ENCODE assay signal across 9 cellular contexts in the genomic region with DNA sequence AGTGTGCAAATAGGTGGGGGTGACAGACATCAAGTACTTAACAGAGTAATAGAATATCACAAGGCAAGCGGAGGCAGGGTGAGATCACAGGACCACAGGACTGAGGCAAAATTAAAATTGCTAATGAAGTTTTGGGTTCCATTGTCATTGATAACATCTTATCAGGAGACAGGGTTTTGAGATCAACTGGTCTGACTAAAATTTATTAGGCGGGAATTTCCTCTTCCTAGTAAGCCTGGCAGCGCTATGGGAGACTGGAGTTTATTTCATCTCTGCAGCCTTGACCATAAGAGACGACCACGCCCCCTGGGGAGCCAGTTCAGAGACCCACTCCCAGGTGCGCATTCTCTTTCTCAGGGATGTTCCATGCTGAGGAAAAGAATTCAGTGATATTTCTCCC. TPM values are rescaled to one million over a fixed set of nuclear protein-coding genes. Genes with fewer than 3 reads are reported as not detected.
DNase-seq lines count a peak whose midpoint lies in the region; ATAC-seq and TF ChIP-seq lines count a peak whose summit lies in the region.
"Not testable (repeated sequence)": the region's sequence is repeated elsewhere in the genome, so short reads cannot be mapped to it uniquely, and the experiment has no call there.
"Had no signal": no experiment of that assay in that cellular context is flagged by ENCODE, and none has a peak within 500 bp of the region (broad histone marks: within the 10 kb centered on the region; RNA-seq: fewer than 3 reads in every experiment).

No MANE protein-coding gene starts in this region.

- peak overlapping the region; percentile 100 for H3K4me3 Mint-ChIP-seq in CD8-positive, alpha-beta T cell
- peak overlapping the region; percentile 85 for H3K4me3 Mint-ChIP-seq in activated CD4-positive, alpha-beta T cell treated with anti-CD3 and anti-CD28 coated beads, Interleukin-2, amount 10 ng/mL, durations not matched to agents 24 days and 14 days
- peak overlapping the region in 1 of 2 donors; percentile 30 for H3K4me3 Mint-ChIP-seq in activated T-cell treated with anti-CD3 and anti-CD28 coated beads, Interleukin-2, amount 50 U/mL, for 72 hours
- peak overlapping the region; percentile 59 for H3K4me3 Mint-ChIP-seq in activated naive CD8-positive, alpha-beta T cell treated with anti-CD3 and anti-CD28 coated beads, Interleukin-2, amount 10 ng/mL, durations not matched to agents 7 days and 5 days
- peak overlapping the region; percentile 75 to 100 (median 98) for H3K4me3 Mint-ChIP-seq in naive thymus-derived CD4-positive, alpha-beta T cell

- H3K36me3 ChIP-seq in CD8-positive, alpha-beta T cell (ENCODE audit: insufficient read depth, low read length): peaks cover 21% of the 10 kb centered on the region
- peaks cover 13 to 21% (median 18%) of the 10 kb centered on the region in 3 experiments for H3K36me3 ChIP-seq in naive thymus-derived CD4-positive, alpha-beta T cell (ENCODE audit: control insufficient read depth in 2 of 3, insufficient read depth in 3 of 3, low read length in 3 of 3)

- peaks cover 75% of the 10 kb centered on the region for H3K36me3 Mint-ChIP-seq in CD8-positive, alpha-beta T cell
- peaks cover 53% of the 10 kb centered on the region for H3K36me3 Mint-ChIP-seq in activated CD4-positive, alpha-beta T cell treated with anti-CD3 and anti-CD28 coated beads, Interleukin-2, amount 10 ng/mL, durations not matched to agents 24 days and 14 days (ENCODE audit: low read depth)
- H3K36me3 Mint-ChIP-seq in activated T-cell treated with anti-CD3 and anti-CD28 coated beads, Interleukin-2, amount 50 U/mL, for 72 hours (ENCODE audit: insufficient read depth in 2 of 2): peaks cover 30 to 42% of the 10 kb centered on the region in 2 donors
- peaks cover 71% of the 10 kb centered on the region for H3K36me3 Mint-ChIP-seq in activated naive CD8-positive, alpha-beta T cell treated with anti-CD3 and anti-CD28 coated beads, Interleukin-2, amount 10 ng/mL, durations not matched to agents 7 days and 5 days
- peaks cover 43 to 90% (median 77%) of the 10 kb centered on the region in 5 donors for H3K36me3 Mint-ChIP-seq in naive thymus-derived CD4-positive, alpha-beta T cell

- POLR2A ChIA-PET in CD8-positive, alpha-beta T cell (lab: Charles Lee): interaction anchor here (1.0 to 22.3 kb wide), 3 partner anchors 44 to 71 kb away, joined by 3 to 483 read pairs (median 300); partner anchors contain the start of genes GIMAP4 and GIMAP8
- POLR2A ChIA-PET in activated naive CD8-positive, alpha-beta T cell treated with anti-CD3 and anti-CD28 coated beads, Interleukin-2, amount 10 ng/mL, durations not matched to agents 7 days and 5 days (lab: Charles Lee): not testable (repeated sequence)
- POLR2A ChIA-PET in naive thymus-derived CD4-positive, alpha-beta T cell (lab: Charles Lee): interaction anchor here (10.0 to 13.3 kb wide), 5 partner anchors 44 to 223 kb away, joined by 137 to 829 read pairs (median 526); partner anchors contain the start of genes GIMAP4, GIMAP5 and GIMAP8

- peaks cover 29% of the 10 kb centered on the region for H3K9me3 Mint-ChIP-seq in CD8-positive, alpha-beta T cell
- H3K9me3 Mint-ChIP-seq in activated CD4-positive, alpha-beta T cell treated with anti-CD3 and anti-CD28 coated beads, Interleukin-2, amount 10 ng/mL, durations not matched to agents 24 days and 14 days: peaks cover 14% of the 10 kb centered on the region
- not testable (repeated sequence) for H3K9me3 Mint-ChIP-seq in activated T-cell treated with anti-CD3 and anti-CD28 coated beads, Interleukin-2, amount 50 U/mL, for 72 hours
- peaks cover 12% of the 10 kb centered on the region for H3K9me3 Mint-ChIP-seq in activated naive CD8-positive, alpha-beta T cell treated with anti-CD3 and anti-CD28 coated beads, Interleukin-2, amount 10 ng/mL, durations not matched to agents 7 days and 5 days
- H3K9me3 Mint-ChIP-seq in naive thymus-derived CD4-positive, alpha-beta T cell: peaks cover 11 to 69% (median 42%) of the 10 kb centered on the region in 11 donors

- H3K27me3 Mint-ChIP-seq in CD8-positive, alpha-beta T cell (ENCODE audit: low read depth); activated CD4-positive, alpha-beta T cell treated with anti-CD3 and anti-CD28 coated beads, Interleukin-2, amount 10 ng/mL, durations not matched to agents 24 days and 14 days; activated T-cell treated with anti-CD3 and anti-CD28 coated beads, Interleukin-2, amount 50 U/mL, for 72 hours (ENCODE audit: low read depth); activated naive CD8-positive, alpha-beta T cell treated with anti-CD3 and anti-CD28 coated beads, Interleukin-2, amount 10 ng/mL, durations not matched to agents 7 days and 5 days; naive thymus-derived CD4-positive, alpha-beta T cell: not testable (repeated sequence)

- ATAC-seq in CD8-positive, alpha-beta T cell; activated T-cell treated with anti-CD3 and anti-CD28 coated beads, Interleukin-2, amount 50 U/mL, for 72 hours (replicated peaks in 1 of 2); activated naive CD8-positive, alpha-beta T cell treated with anti-CD3 and anti-CD28 coated beads, Interleukin-2, amount 10 ng/mL, durations not matched to agents 7 days and 5 days (ENCODE audit: low read depth); naive thymus-derived CD4-positive, alpha-beta T cell: not testable (repeated sequence)

- H3K27me3 ChIP-seq in CD8-positive, alpha-beta T cell (ENCODE audit: insufficient read depth, low read length); naive thymus-derived CD4-positive, alpha-beta T cell (ENCODE audit: control insufficient read depth in 2 of 2, insufficient read depth in 2 of 2, low read length in 2 of 2): not testable (repeated sequence)

- intact Hi-C loops in CD8-positive, alpha-beta T cell (cut with DNase I, micrococcal nuclease); activated CD4-positive, alpha-beta T cell treated with anti-CD3 and anti-CD28 coated beads, Interleukin-2, amount 10 ng/mL, durations not matched to agents 24 days and 14 days (cut with micrococcal nuclease); naive thymus-derived CD4-positive, alpha-beta T cell (cut with micrococcal nuclease): not testable (repeated sequence)

- peaks cover 22% of the 10 kb centered on the region for H3K4me1 ChIP-seq in CD8-positive, alpha-beta T cell (ENCODE audit: insufficient read depth, low read length)
- peaks cover 8 to 16% of the 10 kb centered on the region in 2 donors for H3K4me1 ChIP-seq in naive thymus-derived CD4-positive, alpha-beta T cell (ENCODE audit: control insufficient read depth in 2 of 2, insufficient read depth in 2 of 2, low read length in 2 of 2)

- H3K4me3 ChIP-seq in CD8-positive, alpha-beta T cell (ENCODE audit: low read depth, low read length); naive thymus-derived CD4-positive, alpha-beta T cell (ENCODE audit: low read length): not testable (repeated sequence)

- H3K27ac Mint-ChIP-seq in CD8-positive, alpha-beta T cell: peak overlapping the region; percentile 94
- H3K27ac Mint-ChIP-seq in activated CD4-positive, alpha-beta T cell treated with anti-CD3 and anti-CD28 coated beads, Interleukin-2, amount 10 ng/mL, durations not matched to agents 24 days and 14 days: peak overlapping the region; percentile 72
- peak overlapping the region; percentile 40 for H3K27ac Mint-ChIP-seq in activated T-cell treated with anti-CD3 and anti-CD28 coated beads, Interleukin-2, amount 50 U/mL, for 72 hours
- not testable (repeated sequence) for H3K27ac Mint-ChIP-seq in activated naive CD8-positive, alpha-beta T cell treated with anti-CD3 and anti-CD28 coated beads, Interleukin-2, amount 10 ng/mL, durations not matched to agents 7 days and 5 days
- H3K27ac Mint-ChIP-seq in naive thymus-derived CD4-positive, alpha-beta T cell: peak overlapping the region; percentile 75 to 98 (median 91)

- CTCF ChIA-PET in CD8-positive, alpha-beta T cell (lab: Charles Lee); naive thymus-derived CD4-positive, alpha-beta T cell (lab: Charles Lee): not testable (repeated sequence)

- peak in 1 of 7 experiments; percentile 57 for DNase-seq in CD8-positive, alpha-beta T cell
- DNase-seq in NCI-H146 (lab: John Stamatoyannopoulos, UW) (peak; percentile 25), iPS DF 4.7 (ENCODE audit: extremely low read depth, low spot score) (peak; percentile 2)
- DNase-seq in activated CD4-positive, alpha-beta T cell treated with anti-CD3 and anti-CD28 coated beads, Interleukin-2, amount 10 ng/mL, durations not matched to agents 24 days and 14 days; activated T-cell treated with anti-CD3 and anti-CD28 coated beads, Interleukin-2, amount 50 U/mL, for 72 hours; activated naive CD8-positive, alpha-beta T cell treated with anti-CD3 and anti-CD28 coated beads, Interleukin-2, amount 10 ng/mL, durations not matched to agents 7 days and 5 days; naive thymus-derived CD4-positive, alpha-beta T cell: not testable (repeated sequence)

- peaks cover 11% of the 10 kb centered on the region for H3K9me3 ChIP-seq in CD8-positive, alpha-beta T cell (ENCODE audit: low read length)
- H3K9me3 ChIP-seq in naive thymus-derived CD4-positive, alpha-beta T cell (ENCODE audit: control insufficient read depth in 2 of 3, low read length in 3 of 3): peaks cover 3 to 30% (median 17%) of the 10 kb centered on the region in 3 experiments

- TF ChIP-seq CTCF in CD8-positive, alpha-beta T cell (IDR thresholded peaks at IDR 0.05): not testable (repeated sequence)

- H3K4me1 Mint-ChIP-seq in CD8-positive, alpha-beta T cell (ENCODE audit: low read depth): peaks cover 66% of the 10 kb centered on the region
- H3K4me1 Mint-ChIP-seq in activated CD4-positive, alpha-beta T cell treated with anti-CD3 and anti-CD28 coated beads, Interleukin-2, amount 10 ng/mL, durations not matched to agents 24 days and 14 days: peaks cover 34% of the 10 kb centered on the region
- peaks cover 70% of the 10 kb centered on the region for H3K4me1 Mint-ChIP-seq in activated T-cell treated with anti-CD3 and anti-CD28 coated beads, Interleukin-2, amount 50 U/mL, for 72 hours (ENCODE audit: low read depth)
- H3K4me1 Mint-ChIP-seq in activated naive CD8-positive, alpha-beta T cell treated with anti-CD3 and anti-CD28 coated beads, Interleukin-2, amount 10 ng/mL, durations not matched to agents 7 days and 5 days: peaks cover 34% of the 10 kb centered on the region
- H3K4me1 Mint-ChIP-seq in naive thymus-derived CD4-positive, alpha-beta T cell: peaks cover 27 to 66% (median 54%) of the 10 kb centered on the region in 7 donors

- H3K27ac ChIP-seq in CD8-positive, alpha-beta T cell (ENCODE audit: low read depth, low read length): not testable (repeated sequence)
- H3K27ac ChIP-seq in naive thymus-derived CD4-positive, alpha-beta T cell (ENCODE audit: low read depth, low read length): peak overlapping the region; percentile 22

RNA-seq across cellular contexts. Expression of gene GIMAP7, which starts 8.3 kb away (rescaled TPM):
- total RNA-seq in CD8-positive, alpha-beta T cell: 10 to 100 TPM; 21.2 to 29.7 TPM
- 40.5 and 45.0 TPM in 2 replicates for total RNA-seq in activated CD4-positive, alpha-beta T cell treated with anti-CD3 and anti-CD28 coated beads, Interleukin-2, amount 10 ng/mL, durations not matched to agents 24 days and 14 days
- 10 to 100 TPM; 45.1 to 50.7 TPM for total RNA-seq in activated T-cell treated with anti-CD3 and anti-CD28 coated beads, Interleukin-2, amount 50 U/mL, for 72 hours
- total RNA-seq in activated naive CD8-positive, alpha-beta T cell treated with anti-CD3 and anti-CD28 coated beads, Interleukin-2, amount 10 ng/mL, durations not matched to agents 7 days and 5 days: 100 to 1,000 TPM; 203 to 212 TPM
- total RNA-seq in naive thymus-derived CD4-positive, alpha-beta T cell: 100 to 1,000 TPM in 3 of 5 experiments, 10 to 100 TPM in 2; 66.3 to 555 (median 321) TPM
- polyA plus RNA-seq in naive thymus-derived CD4-positive, alpha-beta T cell: 1,000 to 10,000 TPM in 1 of 2 donors, 100 to 1,000 TPM in 1; 772 to 1,293 TPM
- total RNA-seq: HT1080, LHCN-M2 had no signal

RNA-seq across cellular contexts. Expression of gene GIMAP4, which starts 44.3 kb away (rescaled TPM):
- 10 to 100 TPM; 11.8 to 13.8 TPM for total RNA-seq in CD8-positive, alpha-beta T cell
- 61.1 and 62.7 TPM in 2 replicates for total RNA-seq in activated CD4-positive, alpha-beta T cell treated with anti-CD3 and anti-CD28 coated beads, Interleukin-2, amount 10 ng/mL, durations not matched to agents 24 days and 14 days
- 100 to 1,000 TPM; 114 to 156 TPM for total RNA-seq in activated T-cell treated with anti-CD3 and anti-CD28 coated beads, Interleukin-2, amount 50 U/mL, for 72 hours
- total RNA-seq in activated naive CD8-positive, alpha-beta T cell treated with anti-CD3 and anti-CD28 coated beads, Interleukin-2, amount 10 ng/mL, durations not matched to agents 7 days and 5 days: 100 to 1,000 TPM; 285 to 288 TPM
- total RNA-seq in naive thymus-derived CD4-positive, alpha-beta T cell: 100 to 1,000 TPM in 4 of 5 experiments, 10 to 100 TPM in 1; 74.9 to 413 (median 406) TPM
- polyA plus RNA-seq in naive thymus-derived CD4-positive, alpha-beta T cell: 100 to 1,000 TPM; 405 to 762 TPM
- total RNA-seq: HT1080, LHCN-M2 had no signal
